Comparison of ENCODE assay signal across 1 cellular context in genomic region chr10:91607661-91608442, GRCh38.
A peak's percentile ranks its signal among the peaks of the same experiment; 100 is the strongest.
TF ChIP-seq lines count a peak whose summit lies in the region.

No MANE protein-coding gene starts in this region.

TF ChIP-seq in K562, 482 proteins besides CTCF, POLR2A, EP300 and RAD21 (continued from another document):
- TF ChIP-seq, protein P1, sequence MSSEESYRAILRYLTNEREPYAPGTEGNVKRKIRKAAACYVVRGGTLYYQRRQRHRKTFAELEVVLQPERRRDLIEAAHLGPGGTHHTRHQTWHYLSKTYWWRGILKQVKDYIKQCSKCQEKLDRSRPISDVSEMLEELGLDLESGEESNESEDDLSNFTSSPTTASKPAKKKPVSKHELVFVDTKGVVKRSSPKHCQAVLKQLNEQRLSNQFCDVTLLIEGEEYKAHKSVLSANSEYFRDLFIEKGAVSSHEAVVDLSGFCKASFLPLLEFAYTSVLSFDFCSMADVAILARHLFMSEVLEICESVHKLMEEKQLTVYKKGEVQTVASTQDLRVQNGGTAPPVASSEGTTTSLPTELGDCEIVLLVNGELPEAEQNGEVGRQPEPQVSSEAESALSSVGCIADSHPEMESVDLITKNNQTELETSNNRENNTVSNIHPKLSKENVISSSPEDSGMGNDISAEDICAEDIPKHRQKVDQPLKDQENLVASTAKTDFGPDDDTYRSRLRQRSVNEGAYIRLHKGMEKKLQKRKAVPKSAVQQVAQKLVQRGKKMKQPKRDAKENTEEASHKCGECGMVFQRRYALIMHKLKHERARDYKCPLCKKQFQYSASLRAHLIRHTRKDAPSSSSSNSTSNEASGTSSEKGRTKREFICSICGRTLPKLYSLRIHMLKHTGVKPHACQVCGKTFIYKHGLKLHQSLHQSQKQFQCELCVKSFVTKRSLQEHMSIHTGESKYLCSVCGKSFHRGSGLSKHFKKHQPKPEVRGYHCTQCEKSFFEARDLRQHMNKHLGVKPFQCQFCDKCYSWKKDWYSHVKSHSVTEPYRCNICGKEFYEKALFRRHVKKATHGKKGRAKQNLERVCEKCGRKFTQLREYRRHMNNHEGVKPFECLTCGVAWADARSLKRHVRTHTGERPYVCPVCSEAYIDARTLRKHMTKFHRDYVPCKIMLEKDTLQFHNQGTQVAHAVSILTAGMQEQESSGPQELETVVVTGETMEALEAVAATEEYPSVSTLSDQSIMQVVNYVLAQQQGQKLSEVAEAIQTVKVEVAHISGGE (CRISPR knock-in tag; IDR thresholded peaks at IDR 0.05): peak in 1 of 3 experiments; percentile 16; a peak in 2 of 6 replicates
- TF ChIP-seq, protein P2, sequence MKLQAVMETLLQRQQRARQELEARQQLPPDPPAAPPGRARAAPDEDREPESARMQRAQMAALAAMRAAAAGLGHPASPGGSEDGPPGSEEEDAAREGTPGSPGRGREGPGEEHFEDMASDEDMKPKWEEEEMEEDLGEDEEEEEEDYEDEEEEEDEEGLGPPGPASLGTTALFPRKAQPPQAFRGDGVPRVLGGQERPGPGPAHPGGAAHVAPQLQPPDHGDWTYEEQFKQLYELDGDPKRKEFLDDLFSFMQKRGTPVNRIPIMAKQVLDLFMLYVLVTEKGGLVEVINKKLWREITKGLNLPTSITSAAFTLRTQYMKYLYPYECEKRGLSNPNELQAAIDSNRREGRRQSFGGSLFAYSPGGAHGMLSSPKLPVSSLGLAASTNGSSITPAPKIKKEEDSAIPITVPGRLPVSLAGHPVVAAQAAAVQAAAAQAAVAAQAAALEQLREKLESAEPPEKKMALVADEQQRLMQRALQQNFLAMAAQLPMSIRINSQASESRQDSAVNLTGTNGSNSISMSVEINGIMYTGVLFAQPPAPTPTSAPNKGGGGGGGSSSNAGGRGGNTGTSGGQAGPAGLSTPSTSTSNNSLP (IDR thresholded peaks at IDR 0.05; ENCODE audit: borderline replicate concordance, low read depth, low read length): peak; percentile 44; the same call in 1 of the 2 replicates
- TF ChIP-seq GTF2E2 (tag; IDR thresholded peaks at IDR 0.05) (0 out of 2 replicates have a peak, but pooled peaks have one; percentile 35), TAF1 (IDR thresholded peaks at IDR 0.05; ENCODE audit: control insufficient read depth, extremely low read depth, insufficient read depth, low read length, severe bottlenecking) (peak; percentile 31), ID3 (CRISPR knock-in tag; IDR thresholded peaks at IDR 0.05) (no peak), ID3 (tag; IDR thresholded peaks at IDR 0.05) (peak; percentile 35; the same call in 1 of the 2 replicates), PTRF (tag; IDR thresholded peaks at IDR 0.05) (0 out of 2 replicates have a peak, but pooled peaks have one; percentile 12), AFF1 (IDR thresholded peaks at IDR 0.05; ENCODE audit: low read depth in 1 of 2, partially characterized antibody in 2 of 2) (peak; percentile 48 to 70), EHMT2 (IDR thresholded peaks at IDR 0.05) (peak; percentile 63), ZNF316 (IDR thresholded peaks at IDR 0.05) (peak; percentile 72), KDM5B (IDR thresholded peaks at IDR 0.05; ENCODE audit: insufficient replicate concordance, low read depth, low read length) (peak; percentile 31), PYGO2 (tag; IDR thresholded peaks at IDR 0.05) (0 out of 2 replicates have a peak, but pooled peaks have one; percentile 31), NR2C2 (CRISPR knock-in tag; IDR thresholded peaks at IDR 0.05) (no peak), NR2C2 (tag; IDR thresholded peaks at IDR 0.05) (peak; percentile 40; the same call in 1 of the 2 replicates), ARID1B (IDR thresholded peaks at IDR 0.05) (peak; percentile 87), RNF2 (IDR thresholded peaks at IDR 0.05) (peak; percentile 74), BACH1 (tag; IDR thresholded peaks at IDR 0.05) (peak; percentile 77), NFATC3 (IDR thresholded peaks at IDR 0.05) (no peak), KHSRP (IDR thresholded peaks at IDR 0.05) (no peak), SOX6 (IDR thresholded peaks at IDR 0.05) (peak; percentile 77), KLF6 (CRISPR knock-in tag; IDR thresholded peaks at IDR 0.05; ENCODE audit: borderline replicate concordance) (peak; percentile 42; the same call in 1 of the 2 replicates), HDAC2 (IDR thresholded peaks at IDR 0.05) (0 out of 2 replicates have a peak, but pooled peaks have one; percentile 46), NCOA1 (IDR thresholded peaks at IDR 0.05; ENCODE audit: low read depth) (no peak; the same call in 1 of the 2 replicates), BRD9 (IDR thresholded peaks at IDR 0.05; ENCODE audit: low read depth, partially characterized antibody) (peak; percentile 93), NELFE (IDR thresholded peaks at IDR 0.05; ENCODE audit: insufficient read depth, insufficient read length) (no peak), POLR2B (IDR thresholded peaks at IDR 0.05; ENCODE audit: low read depth, partially characterized antibody) (peak; percentile 47), ZNF766 (CRISPR knock-in tag; conservative IDR thresholded peaks at IDR 0.05) (0 out of 2 replicates have a peak, but pooled peaks have one; percentile 8), PML (IDR thresholded peaks at IDR 0.05; ENCODE audit: low read length) (0 out of 2 replicates have a peak, but pooled peaks have one; percentile 29), CSDE1 (IDR thresholded peaks at IDR 0.05) (no peak), PATZ1 (CRISPR knock-in tag; IDR thresholded peaks at IDR 0.05; ENCODE audit: borderline replicate concordance) (no peak), CREB3 (tag; conservative IDR thresholded peaks at IDR 0.05; ENCODE audit: low read depth) (0 out of 2 replicates have a peak, but pooled peaks have one; percentile 21), ZEB2 (IDR thresholded peaks at IDR 0.05) (peak; percentile 70; the same call in 1 of the 2 replicates), KDM1A (IDR thresholded peaks at IDR 0.05) (peak; percentile 45 to 46; a peak in 3 of 4 replicates), MAFG (tag; conservative IDR thresholded peaks at IDR 0.05) (peak; percentile 65), MTA2 (IDR thresholded peaks at IDR 0.05; ENCODE audit: low read depth) (peak; percentile 41; the same call in 1 of the 2 replicates)
